3 cellular contexts compared by ENCODE assay signal in the genomic region with DNA sequence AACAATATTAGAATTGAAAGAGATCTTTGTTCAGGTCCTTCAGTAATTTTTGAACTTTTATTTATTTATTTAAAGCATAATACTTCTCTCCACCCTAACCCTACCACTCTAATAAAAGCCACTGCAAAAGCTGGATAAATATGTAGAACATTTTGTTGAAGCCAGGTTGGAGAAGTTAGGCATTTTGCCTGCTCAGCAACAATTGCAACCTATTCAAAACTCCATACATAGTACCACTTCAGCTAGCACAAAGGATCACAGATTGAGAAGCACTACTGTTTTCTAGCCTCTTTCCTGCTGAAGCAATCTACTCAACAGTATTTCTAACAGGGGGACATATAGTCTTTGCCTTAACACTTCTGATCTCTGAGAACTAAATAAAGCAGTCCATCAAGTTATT.
TF ChIP-seq lines count a peak whose summit lies in the region.

No MANE protein-coding gene starts in this region.

TF ChIP-seq in A549, 52 proteins besides CTCF, POLR2A, EP300 and RAD21:
- no peak for TF ChIP-seq HOXB13 (CRISPR knock-in tag; IDR thresholded peaks at IDR 0.05; ENCODE audit: low read depth)
- TF ChIP-seq MAFK (IDR thresholded peaks at IDR 0.05; ENCODE audit: partially characterized antibody) = peak; percentile 63

TF ChIP-seq in GM23338, 12 proteins besides CTCF, POLR2A, EP300 and RAD21:
- TF ChIP-seq JUNB (IDR thresholded peaks at IDR 0.05; ENCODE audit: unreplicated experiment) = no peak
- TF ChIP-seq, protein P1, sequence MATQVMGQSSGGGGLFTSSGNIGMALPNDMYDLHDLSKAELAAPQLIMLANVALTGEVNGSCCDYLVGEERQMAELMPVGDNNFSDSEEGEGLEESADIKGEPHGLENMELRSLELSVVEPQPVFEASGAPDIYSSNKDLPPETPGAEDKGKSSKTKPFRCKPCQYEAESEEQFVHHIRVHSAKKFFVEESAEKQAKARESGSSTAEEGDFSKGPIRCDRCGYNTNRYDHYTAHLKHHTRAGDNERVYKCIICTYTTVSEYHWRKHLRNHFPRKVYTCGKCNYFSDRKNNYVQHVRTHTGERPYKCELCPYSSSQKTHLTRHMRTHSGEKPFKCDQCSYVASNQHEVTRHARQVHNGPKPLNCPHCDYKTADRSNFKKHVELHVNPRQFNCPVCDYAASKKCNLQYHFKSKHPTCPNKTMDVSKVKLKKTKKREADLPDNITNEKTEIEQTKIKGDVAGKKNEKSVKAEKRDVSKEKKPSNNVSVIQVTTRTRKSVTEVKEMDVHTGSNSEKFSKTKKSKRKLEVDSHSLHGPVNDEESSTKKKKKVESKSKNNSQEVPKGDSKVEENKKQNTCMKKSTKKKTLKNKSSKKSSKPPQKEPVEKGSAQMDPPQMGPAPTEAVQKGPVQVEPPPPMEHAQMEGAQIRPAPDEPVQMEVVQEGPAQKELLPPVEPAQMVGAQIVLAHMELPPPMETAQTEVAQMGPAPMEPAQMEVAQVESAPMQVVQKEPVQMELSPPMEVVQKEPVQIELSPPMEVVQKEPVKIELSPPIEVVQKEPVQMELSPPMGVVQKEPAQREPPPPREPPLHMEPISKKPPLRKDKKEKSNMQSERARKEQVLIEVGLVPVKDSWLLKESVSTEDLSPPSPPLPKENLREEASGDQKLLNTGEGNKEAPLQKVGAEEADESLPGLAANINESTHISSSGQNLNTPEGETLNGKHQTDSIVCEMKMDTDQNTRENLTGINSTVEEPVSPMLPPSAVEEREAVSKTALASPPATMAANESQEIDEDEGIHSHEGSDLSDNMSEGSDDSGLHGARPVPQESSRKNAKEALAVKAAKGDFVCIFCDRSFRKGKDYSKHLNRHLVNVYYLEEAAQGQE (IDR thresholded peaks at IDR 0.05; ENCODE audit: unreplicated experiment) = no peak
TF ChIP-seq in GM23338: peak in this region for 0.

TF ChIP-seq in K562, 482 proteins besides CTCF, POLR2A, EP300 and RAD21:
- TF ChIP-seq KLF10 (CRISPR knock-in tag; IDR thresholded peaks at IDR 0.05) (no peak), SMAD1 (IDR thresholded peaks at IDR 0.05; ENCODE audit: low read depth, low read length, partially characterized antibody) (no peak), FOXA1 (IDR thresholded peaks at IDR 0.05; ENCODE audit: borderline replicate concordance) (no peak), ZNF224 (CRISPR knock-in tag; IDR thresholded peaks at IDR 0.05) (no peak), MAFF (IDR thresholded peaks at IDR 0.05; ENCODE audit: low read length) (peak; percentile 37; the same call in 1 of the 2 replicates), ZNF197 (CRISPR knock-in tag; IDR thresholded peaks at IDR 0.05; ENCODE audit: low read depth) (no peak), ZNF316 (IDR thresholded peaks at IDR 0.05) (peak; percentile 24; the same call in 1 of the 2 replicates), KAT7 (CRISPR knock-in tag; IDR thresholded peaks at IDR 0.05; ENCODE audit: borderline replicate concordance) (no peak), MAFK (IDR thresholded peaks at IDR 0.05; ENCODE audit: low read length) (0 out of 2 replicates have a peak, but pooled peaks have one; percentile 21)
- TF ChIP-seq, protein P2, sequence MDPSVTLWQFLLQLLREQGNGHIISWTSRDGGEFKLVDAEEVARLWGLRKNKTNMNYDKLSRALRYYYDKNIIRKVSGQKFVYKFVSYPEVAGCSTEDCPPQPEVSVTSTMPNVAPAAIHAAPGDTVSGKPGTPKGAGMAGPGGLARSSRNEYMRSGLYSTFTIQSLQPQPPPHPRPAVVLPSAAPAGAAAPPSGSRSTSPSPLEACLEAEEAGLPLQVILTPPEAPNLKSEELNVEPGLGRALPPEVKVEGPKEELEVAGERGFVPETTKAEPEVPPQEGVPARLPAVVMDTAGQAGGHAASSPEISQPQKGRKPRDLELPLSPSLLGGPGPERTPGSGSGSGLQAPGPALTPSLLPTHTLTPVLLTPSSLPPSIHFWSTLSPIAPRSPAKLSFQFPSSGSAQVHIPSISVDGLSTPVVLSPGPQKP (CRISPR knock-in tag; IDR thresholded peaks at IDR 0.05) = no peak
- TF ChIP-seq, protein P3, sequence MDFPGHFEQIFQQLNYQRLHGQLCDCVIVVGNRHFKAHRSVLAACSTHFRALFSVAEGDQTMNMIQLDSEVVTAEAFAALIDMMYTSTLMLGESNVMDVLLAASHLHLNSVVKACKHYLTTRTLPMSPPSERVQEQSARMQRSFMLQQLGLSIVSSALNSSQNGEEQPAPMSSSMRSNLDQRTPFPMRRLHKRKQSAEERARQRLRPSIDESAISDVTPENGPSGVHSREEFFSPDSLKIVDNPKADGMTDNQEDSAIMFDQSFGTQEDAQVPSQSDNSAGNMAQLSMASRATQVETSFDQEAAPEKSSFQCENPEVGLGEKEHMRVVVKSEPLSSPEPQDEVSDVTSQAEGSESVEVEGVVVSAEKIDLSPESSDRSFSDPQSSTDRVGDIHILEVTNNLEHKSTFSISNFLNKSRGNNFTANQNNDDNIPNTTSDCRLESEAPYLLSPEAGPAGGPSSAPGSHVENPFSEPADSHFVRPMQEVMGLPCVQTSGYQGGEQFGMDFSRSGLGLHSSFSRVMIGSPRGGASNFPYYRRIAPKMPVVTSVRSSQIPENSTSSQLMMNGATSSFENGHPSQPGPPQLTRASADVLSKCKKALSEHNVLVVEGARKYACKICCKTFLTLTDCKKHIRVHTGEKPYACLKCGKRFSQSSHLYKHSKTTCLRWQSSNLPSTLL (IDR thresholded peaks at IDR 0.05) = no peak
- TF ChIP-seq, protein P4, sequence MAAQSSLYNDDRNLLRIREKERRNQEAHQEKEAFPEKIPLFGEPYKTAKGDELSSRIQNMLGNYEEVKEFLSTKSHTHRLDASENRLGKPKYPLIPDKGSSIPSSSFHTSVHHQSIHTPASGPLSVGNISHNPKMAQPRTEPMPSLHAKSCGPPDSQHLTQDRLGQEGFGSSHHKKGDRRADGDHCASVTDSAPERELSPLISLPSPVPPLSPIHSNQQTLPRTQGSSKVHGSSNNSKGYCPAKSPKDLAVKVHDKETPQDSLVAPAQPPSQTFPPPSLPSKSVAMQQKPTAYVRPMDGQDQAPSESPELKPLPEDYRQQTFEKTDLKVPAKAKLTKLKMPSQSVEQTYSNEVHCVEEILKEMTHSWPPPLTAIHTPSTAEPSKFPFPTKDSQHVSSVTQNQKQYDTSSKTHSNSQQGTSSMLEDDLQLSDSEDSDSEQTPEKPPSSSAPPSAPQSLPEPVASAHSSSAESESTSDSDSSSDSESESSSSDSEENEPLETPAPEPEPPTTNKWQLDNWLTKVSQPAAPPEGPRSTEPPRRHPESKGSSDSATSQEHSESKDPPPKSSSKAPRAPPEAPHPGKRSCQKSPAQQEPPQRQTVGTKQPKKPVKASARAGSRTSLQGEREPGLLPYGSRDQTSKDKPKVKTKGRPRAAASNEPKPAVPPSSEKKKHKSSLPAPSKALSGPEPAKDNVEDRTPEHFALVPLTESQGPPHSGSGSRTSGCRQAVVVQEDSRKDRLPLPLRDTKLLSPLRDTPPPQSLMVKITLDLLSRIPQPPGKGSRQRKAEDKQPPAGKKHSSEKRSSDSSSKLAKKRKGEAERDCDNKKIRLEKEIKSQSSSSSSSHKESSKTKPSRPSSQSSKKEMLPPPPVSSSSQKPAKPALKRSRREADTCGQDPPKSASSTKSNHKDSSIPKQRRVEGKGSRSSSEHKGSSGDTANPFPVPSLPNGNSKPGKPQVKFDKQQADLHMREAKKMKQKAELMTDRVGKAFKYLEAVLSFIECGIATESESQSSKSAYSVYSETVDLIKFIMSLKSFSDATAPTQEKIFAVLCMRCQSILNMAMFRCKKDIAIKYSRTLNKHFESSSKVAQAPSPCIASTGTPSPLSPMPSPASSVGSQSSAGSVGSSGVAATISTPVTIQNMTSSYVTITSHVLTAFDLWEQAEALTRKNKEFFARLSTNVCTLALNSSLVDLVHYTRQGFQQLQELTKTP (IDR thresholded peaks at IDR 0.05; ENCODE audit: low read depth in 1 of 2, partially characterized antibody in 2 of 2) = no peak
- TF ChIP-seq, protein P5, sequence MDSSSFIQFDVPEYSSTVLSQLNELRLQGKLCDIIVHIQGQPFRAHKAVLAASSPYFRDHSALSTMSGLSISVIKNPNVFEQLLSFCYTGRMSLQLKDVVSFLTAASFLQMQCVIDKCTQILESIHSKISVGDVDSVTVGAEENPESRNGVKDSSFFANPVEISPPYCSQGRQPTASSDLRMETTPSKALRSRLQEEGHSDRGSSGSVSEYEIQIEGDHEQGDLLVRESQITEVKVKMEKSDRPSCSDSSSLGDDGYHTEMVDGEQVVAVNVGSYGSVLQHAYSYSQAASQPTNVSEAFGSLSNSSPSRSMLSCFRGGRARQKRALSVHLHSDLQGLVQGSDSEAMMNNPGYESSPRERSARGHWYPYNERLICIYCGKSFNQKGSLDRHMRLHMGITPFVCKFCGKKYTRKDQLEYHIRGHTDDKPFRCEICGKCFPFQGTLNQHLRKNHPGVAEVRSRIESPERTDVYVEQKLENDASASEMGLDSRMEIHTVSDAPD (CRISPR knock-in tag; IDR thresholded peaks at IDR 0.05) = no peak
